Comparison of ENCODE assay signal across 13 cellular contexts in the genomic region with DNA sequence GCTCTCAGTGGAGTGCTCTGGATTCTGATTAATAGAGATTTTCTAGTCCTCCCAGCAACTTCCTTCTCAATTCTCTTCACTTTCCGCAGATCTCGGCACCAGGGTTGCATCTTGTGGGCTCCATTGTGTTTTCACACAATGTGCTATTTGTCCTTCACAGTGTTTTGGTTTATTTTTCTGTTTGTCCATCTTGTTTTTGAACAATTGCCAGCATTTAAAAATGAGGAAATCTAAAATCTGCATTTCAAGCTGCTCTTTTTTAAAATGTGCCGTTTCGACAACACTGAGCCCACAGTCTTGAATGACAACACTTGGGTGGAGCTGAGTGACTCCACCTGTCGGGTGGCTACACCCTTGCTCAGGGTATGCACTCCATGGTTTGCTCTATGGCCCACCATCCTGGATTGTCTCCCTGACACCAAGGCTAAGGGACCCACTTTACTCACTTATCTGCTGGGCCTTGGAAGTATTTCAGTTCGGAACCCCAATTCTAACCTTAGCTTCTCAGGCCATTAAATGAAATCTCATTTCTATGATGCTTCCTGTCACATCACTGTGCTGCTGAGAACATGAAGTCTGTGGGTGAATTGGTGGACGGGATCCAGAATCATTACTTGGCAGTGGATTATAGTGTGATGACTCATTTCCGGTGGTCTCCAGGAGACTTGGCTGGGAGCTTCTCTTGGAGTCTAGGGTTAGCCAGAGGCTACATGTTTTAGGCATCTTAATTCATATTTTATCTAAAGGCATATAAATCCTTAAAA. TPM values are rescaled to one million over a fixed set of nuclear protein-coding genes. Genes with fewer than 3 reads are reported as not detected.
A peak's percentile ranks its signal among the peaks of the same experiment; 100 is the strongest.
DNase-seq lines count a peak whose midpoint lies in the region; ATAC-seq and TF ChIP-seq lines count a peak whose summit lies in the region.
"Had no signal": no experiment of that assay in that cellular context is flagged by ENCODE, and none has a peak within 500 bp of the region (broad histone marks: within the 10 kb centered on the region; RNA-seq: fewer than 3 reads in every experiment).

No MANE protein-coding gene starts in this region.

- intact Hi-C loops in left ventricle myocardium superior (cut with micrococcal nuclease) (no loop called here), Right ventricle myocardium inferior (cut with DNase I) (no loop called here), vagina (cut with DNase I) (no loop called here)

- peak; percentile 26 for ATAC-seq in left ventricle myocardium superior
- ATAC-seq in Right ventricle myocardium inferior: no peak
- ATAC-seq in HG03521 (IDR thresholded peaks at IDR 0.05; ENCODE audit: unreplicated experiment): no peak
- no peak for ATAC-seq in activated T-cell treated with anti-CD3 and anti-CD28 coated beads, Interleukin-2, amount 50 U/mL, for 72 hours (replicated peaks in 1 of 2)
- ATAC-seq in GM21367 (IDR thresholded peaks at IDR 0.05; ENCODE audit: unreplicated experiment): no peak
- ATAC-seq: activated CD8-positive, alpha-beta T cell treated with anti-CD3 and anti-CD28 coated beads for 36 hours had no signal

- H3K4me3 Mint-ChIP-seq in activated T-cell treated with anti-CD3 and anti-CD28 coated beads, Interleukin-2, amount 50 U/mL, for 72 hours: no peak overlapping the region
- H3K4me3 Mint-ChIP-seq: activated CD8-positive, alpha-beta T cell treated with anti-CD3 and anti-CD28 coated beads for 36 hours; CD4-positive, CD25-positive, alpha-beta regulatory T cell; endodermal cell; naive B cell had no signal

- TF ChIP-seq POLR2A in vagina (IDR thresholded peaks at IDR 0.05): no peak

- no peaks in the 10 kb centered on the region for H3K4me1 Mint-ChIP-seq in activated T-cell treated with anti-CD3 and anti-CD28 coated beads, Interleukin-2, amount 50 U/mL, for 72 hours (ENCODE audit: low read depth)
- H3K4me1 Mint-ChIP-seq: CD4-positive, CD25-positive, alpha-beta regulatory T cell; naive B cell had no signal

- H3K27me3 Mint-ChIP-seq in activated T-cell treated with anti-CD3 and anti-CD28 coated beads, Interleukin-2, amount 50 U/mL, for 72 hours (ENCODE audit: low read depth): peaks cover 7% of the 10 kb centered on the region

- H3K27me3 ChIP-seq in vagina: no peaks in the 10 kb centered on the region

- TF ChIP-seq CTCF in vagina (IDR thresholded peaks at IDR 0.05): no peak

- H3K27ac ChIP-seq in vagina: no peak overlapping the region

- H3K9me3 Mint-ChIP-seq in activated T-cell treated with anti-CD3 and anti-CD28 coated beads, Interleukin-2, amount 50 U/mL, for 72 hours: no peaks in the 10 kb centered on the region
- H3K9me3 Mint-ChIP-seq: activated CD8-positive, alpha-beta T cell treated with anti-CD3 and anti-CD28 coated beads for 36 hours; CD4-positive, CD25-positive, alpha-beta regulatory T cell; endodermal cell; naive B cell had no signal

- no peak overlapping the region for H3K27ac Mint-ChIP-seq in activated T-cell treated with anti-CD3 and anti-CD28 coated beads, Interleukin-2, amount 50 U/mL, for 72 hours
- H3K27ac Mint-ChIP-seq: activated CD8-positive, alpha-beta T cell treated with anti-CD3 and anti-CD28 coated beads for 36 hours; CD4-positive, CD25-positive, alpha-beta regulatory T cell; endodermal cell; naive B cell had no signal

- H3K36me3 ChIP-seq in vagina: no peaks in the 10 kb centered on the region

- no peaks in the 10 kb centered on the region for H3K9me3 ChIP-seq in vagina

- H3K4me1 ChIP-seq in vagina: no peaks in the 10 kb centered on the region

- no peaks in the 10 kb centered on the region for H3K36me3 Mint-ChIP-seq in activated T-cell treated with anti-CD3 and anti-CD28 coated beads, Interleukin-2, amount 50 U/mL, for 72 hours (ENCODE audit: insufficient read depth in 2 of 2)

- no peak overlapping the region for H3K4me3 ChIP-seq in vagina

- DNase-seq in left ventricle myocardium superior (no peak), Right ventricle myocardium inferior (ENCODE audit: missing footprints) (no peak), T1000 (lab: John Stamatoyannopoulos, UW) (peak; percentile 90), glomerular endothelial cell (ENCODE audit: extremely low read depth, low read depth, low spot score) (peak; percentile 50), vagina (ENCODE audit: extremely low spot score in 2 of 2) (no peak)
- no peak for DNase-seq in activated T-cell treated with anti-CD3 and anti-CD28 coated beads, Interleukin-2, amount 50 U/mL, for 72 hours
- DNase-seq: activated CD8-positive, alpha-beta T cell treated with anti-CD3 and anti-CD28 coated beads for 36 hours; CD4-positive, CD25-positive, alpha-beta regulatory T cell; endodermal cell; naive B cell; NCI-H510A had no signal

RNA-seq across cellular contexts. Expression of gene MYRFL, which starts 3.4 kb away (rescaled TPM):
- total RNA-seq in left ventricle myocardium superior (not detected), Right ventricle myocardium inferior (0.11 TPM), glomerular endothelial cell (not detected in 2 replicates), vagina (not detected)
- total RNA-seq in activated T-cell treated with anti-CD3 and anti-CD28 coated beads, Interleukin-2, amount 50 U/mL, for 72 hours: under 1 TPM in 1 of 2 donors, not detected in 1; 0.14 TPM
- total RNA-seq: activated CD8-positive, alpha-beta T cell treated with anti-CD3 and anti-CD28 coated beads for 36 hours; CD4-positive, CD25-positive, alpha-beta regulatory T cell had no signal

Comparison
In these comparisons a context has a peak if more than half of its experiments do, and no peak if none do; other contexts are left out.
1. DNase-seq: peak in T1000 (single experiment) and glomerular endothelial cell (single experiment); none in left ventricle myocardium superior (single experiment), Right ventricle myocardium inferior (single experiment), vagina (0 of 2) and activated T-cell treated with anti-CD3 and anti-CD28 coated beads, Interleukin-2, amount 50 U/mL, for 72 hours (0 of 2).